Comparison of ENCODE assay signal across 8 cellular contexts in the genomic region with DNA sequence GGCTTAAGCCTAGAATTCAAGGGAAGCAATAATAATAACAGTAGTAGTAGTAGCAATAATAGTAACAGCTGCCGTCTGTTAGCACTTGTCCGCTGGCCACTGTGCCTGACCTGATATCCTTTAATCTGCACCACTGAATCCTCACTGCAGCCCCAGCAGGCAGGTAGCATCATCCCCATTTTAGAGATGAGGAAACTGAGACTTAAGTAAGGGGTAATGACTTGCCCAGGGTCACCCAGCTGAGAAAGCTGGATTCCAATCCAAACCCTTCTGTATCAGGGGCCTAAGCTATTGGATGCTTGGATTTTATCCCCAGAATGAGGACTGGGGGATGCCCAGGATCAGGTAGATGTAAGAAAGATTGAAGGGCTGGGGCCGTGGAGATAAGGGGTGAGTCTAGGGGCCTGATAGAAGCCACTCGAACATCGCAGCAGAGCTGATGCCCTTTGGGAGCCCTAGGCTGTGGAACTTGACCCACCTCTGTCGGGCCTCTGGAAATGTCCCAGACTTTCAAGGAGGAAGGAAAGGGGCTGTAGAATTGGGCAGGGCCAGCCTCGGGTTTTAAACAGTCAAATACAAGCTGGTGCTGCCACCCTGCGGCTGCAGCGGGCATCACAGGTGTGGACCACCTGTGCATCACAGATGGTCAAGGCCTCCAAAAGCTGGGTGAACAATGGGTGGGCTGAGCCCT.
DNase-seq lines count a peak whose midpoint lies in the region; ATAC-seq, FAIRE-seq and TF ChIP-seq lines count a peak whose summit lies in the region.

No MANE protein-coding gene starts in this region.

- H3K4me3 Mint-ChIP-seq in endodermal cell: no peak overlapping the region

- H3K27me3 ChIP-seq in endodermal cell (ENCODE audit: control insufficient read depth, insufficient read depth, low read length, poor library complexity, severe bottlenecking): no peaks in the 10 kb centered on the region

- no peaks in the 10 kb centered on the region for H3K36me3 ChIP-seq in endodermal cell (ENCODE audit: control insufficient read depth, insufficient read depth, low read length)

- H3K4me1 ChIP-seq in endodermal cell (ENCODE audit: control insufficient read depth, insufficient read depth, low read length): no peaks in the 10 kb centered on the region

- no peaks in the 10 kb centered on the region for H3K4me1 Mint-ChIP-seq in endodermal cell

- no peak overlapping the region for H3K27ac ChIP-seq in endodermal cell (ENCODE audit: low read depth, low read length)

- H3K36me3 Mint-ChIP-seq in endodermal cell (ENCODE audit: low read depth): no peaks in the 10 kb centered on the region

- no peak overlapping the region for H3K27ac Mint-ChIP-seq in endodermal cell

- FAIRE-seq in GM19239 (lab: Jason Lieb, UNC): peak; percentile 58

- ATAC-seq in GM19467 (IDR thresholded peaks at IDR 0.05; ENCODE audit: unreplicated experiment): no peak

- TF ChIP-seq CTCF in AG04449 (IDR thresholded peaks at IDR 0.05; ENCODE audit: insufficient read depth, low read length, missing control alignments) (peak; percentile 89), endodermal cell (conservative IDR thresholded peaks at IDR 0.05) (peak; percentile 91)

- 35 to 45% methylated on average over 6 to 9 of the region's 9 CpGs for WGBS in endodermal cell (ENCODE audit: insufficient coverage in 1 of 2, insufficient read length in 1 of 2), 2 experiments

- CTCF ChIA-PET in AG04449 (lab: Yijun Ruan, JAX): interaction anchor here (0.6 to 6.5 kb wide), 39 partner anchors 10 to 447 kb away, joined by 3 to 104 read pairs (median 7); a partner anchor contains a TSS

- no peak overlapping the region for H3K9ac ChIP-seq in endodermal cell (ENCODE audit: extremely low read depth, low read length, poor library complexity, severe bottlenecking)

- no peak overlapping the region for H3K4me3 ChIP-seq in AG04449 (ENCODE audit: low read depth, low read length)
- H3K4me3 ChIP-seq in endodermal cell (ENCODE audit: low read length): no peak overlapping the region

- POLR2A ChIA-PET in AG04449 (lab: Yijun Ruan, JAX): no interaction called here

- DNase-seq in AG04449 (ENCODE audit: low read depth, low spot score): no peak
- peak; percentile 72 for DNase-seq in GM19239 (ENCODE audit: insufficient read length, low spot score)
- DNase-seq in NCI-H748 (lab: John Stamatoyannopoulos, UW; ENCODE audit: unreplicated experiment): peak; percentile 56
- peak; percentile 27 for DNase-seq in activated CD8-positive, alpha-beta memory T cell treated with anti-CD3 and anti-CD28 coated beads for 4 hours (ENCODE audit: low read depth in 2 of 2)
- peak; percentile 96 for DNase-seq in endodermal cell
- DNase-seq in mucosa of gallbladder (ENCODE audit: low spot score): peak; percentile 58
- DNase-seq in stimulated activated naive CD4-positive, alpha-beta T cell (lab: John Stamatoyannopoulos, UW): peak; percentile 13 to 56 (median 53)

- peaks cover 20% of the 10 kb centered on the region for H3K27me3 Mint-ChIP-seq in endodermal cell (ENCODE audit: insufficient read depth)

- H3K9me3 Mint-ChIP-seq in endodermal cell: no peaks in the 10 kb centered on the region

- no peaks in the 10 kb centered on the region for H3K9me3 ChIP-seq in endodermal cell (ENCODE audit: control insufficient read depth, low read length)
